Comparison of ENCODE assay signal across 8 cellular contexts in genomic region chr12:12725086-12725955, GRCh38. TPM values are rescaled to one million over a fixed set of nuclear protein-coding genes. Genes with fewer than 3 reads are reported as not detected.
DNase-seq lines count a peak whose midpoint lies in the region; ATAC-seq, FAIRE-seq and TF ChIP-seq lines count a peak whose summit lies in the region.

No MANE protein-coding gene starts in this region.

- POLR2A ChIA-PET in activated B cell treated with CpG ODN at 0.5 μM for 24 hours (lab: Charles Lee) = interaction anchor here (0.6 to 15.4 kb wide), 43 partner anchors 9 to 1778 kb away, joined by 3 to 389 read pairs (median 4); partner anchors contain the start of genes BORCS5, CDKN1B, CREBL2 and DUSP16

- peak; percentile 93 for FAIRE-seq in islet of Langerhans (lab: Jason Lieb, UNC)

- DNase-seq in AG08395 (ENCODE audit: low spot score) (peak; percentile 93), NCI-H2227 (lab: John Stamatoyannopoulos, UW; ENCODE audit: unreplicated experiment) (peak; percentile 97), activated B cell treated with CpG ODN at 0.5 μM for 24 hours (peak; percentile 81), caudate nucleus (lab: John Stamatoyannopoulos, UW) (peak; percentile 25 to 97 (median 88))
- DNase-seq in stimulated activated CD4-positive, alpha-beta T cell treated with anti-CD3 and anti-CD28 coated beads, Interleukin-12 subunit alpha, Interleukin-12 subunit beta, amount 100 ng/mL, for 24 hours (ENCODE audit: low read depth in 2 of 2) = peak; percentile 80 to 90

- intact Hi-C loops in activated B cell treated with CpG ODN at 0.5 μM for 24 hours (cut with micrococcal nuclease) = loop anchor here (1.0 to 5.0 kb wide), 12 partner anchors 8 to 1637 kb away; partner anchors contain the start of genes BORCS5, CDKN1B, CREBL2 and DUSP16

- no peak for TF ChIP-seq CTCF in activated B cell treated with CpG ODN at 0.5 μM for 24 hours (IDR thresholded peaks at IDR 0.05)

- no peaks in the 10 kb centered on the region for H3K9me3 Mint-ChIP-seq in activated B cell treated with CpG ODN at 0.5 μM for 24 hours

- CTCF ChIA-PET in activated B cell treated with CpG ODN at 0.5 μM for 24 hours (lab: Charles Lee) = interaction anchor here (1.1 to 3.5 kb wide), 2 partner anchors 9 to 11 kb away, joined by 5 to 40 read pairs; no protein-coding TSS in a partner anchor

- peaks cover 38% of the 10 kb centered on the region for H3K36me3 Mint-ChIP-seq in activated B cell treated with CpG ODN at 0.5 μM for 24 hours (ENCODE audit: low read depth)

- ATAC-seq in GM18909 (IDR thresholded peaks at IDR 0.05; ENCODE audit: poor library complexity, unreplicated experiment) = peak; percentile 64
- peak; percentile 57 for ATAC-seq in HG03159 (IDR thresholded peaks at IDR 0.05; ENCODE audit: unreplicated experiment)
- peak; percentile 69 for ATAC-seq in activated B cell treated with CpG ODN at 0.5 μM for 24 hours (ENCODE audit: low read depth)

- H3K27me3 Mint-ChIP-seq in activated B cell treated with CpG ODN at 0.5 μM for 24 hours = no peaks in the 10 kb centered on the region

- peak overlapping the region; percentile 97 for H3K27ac ChIP-seq in caudate nucleus (ENCODE audit: low read depth, low read length)

- peak overlapping the region; percentile 97 for H3K4me3 Mint-ChIP-seq in activated B cell treated with CpG ODN at 0.5 μM for 24 hours

- H3K27ac Mint-ChIP-seq in activated B cell treated with CpG ODN at 0.5 μM for 24 hours = peak overlapping the region; percentile 97

- H3K4me1 Mint-ChIP-seq in activated B cell treated with CpG ODN at 0.5 μM for 24 hours = peaks cover 46% of the 10 kb centered on the region

RNA-seq across cellular contexts. Expression of gene CDKN1B, which starts 8.2 kb away (rescaled TPM):
- 56.6 and 59.0 TPM in 2 replicates for total RNA-seq in activated B cell treated with CpG ODN at 0.5 μM for 24 hours

RNA-seq across cellular contexts. Expression of gene GPR19, which starts 29.3 kb away (rescaled TPM):
- 0.39 TPM in 1 of 2 replicates, not detected in the other for total RNA-seq in activated B cell treated with CpG ODN at 0.5 μM for 24 hours

Comparison
In these comparisons a context has a peak if more than half of its experiments do, and no peak if none do; other contexts are left out.
1. Peak in every context shown above with its lines: DNase-seq, ATAC-seq and H3K27ac ChIP-seq.